Comparison of ENCODE assay signal across 14 cellular contexts in the genomic region with DNA sequence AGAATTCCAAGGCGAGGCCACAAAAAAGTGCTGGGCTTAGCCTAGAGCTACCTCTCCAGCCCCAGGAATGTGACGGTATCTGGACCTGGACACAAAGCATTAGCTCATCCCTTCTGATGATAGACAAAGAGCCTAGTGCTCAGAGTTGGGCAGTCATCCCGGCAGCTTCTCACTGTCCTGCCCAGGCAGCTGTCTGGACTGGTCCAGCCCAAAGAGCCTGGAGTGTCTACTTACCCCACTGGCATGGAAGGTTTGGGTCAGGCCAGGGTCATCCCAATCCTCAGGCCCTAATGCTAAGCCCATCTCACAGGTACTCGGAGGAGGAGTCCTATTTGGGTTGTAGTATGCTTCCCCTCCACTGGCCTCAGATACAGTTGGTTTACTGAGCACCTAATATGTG. TPM values are rescaled to one million over a fixed set of nuclear protein-coding genes. Genes with fewer than 3 reads are reported as not detected.
DNase-seq lines count a peak whose midpoint lies in the region; ATAC-seq, FAIRE-seq and TF ChIP-seq lines count a peak whose summit lies in the region.
"Had no signal": no experiment of that assay in that cellular context is flagged by ENCODE, and none has a peak within 500 bp of the region (broad histone marks: within the 10 kb centered on the region; RNA-seq: fewer than 3 reads in every experiment).

No MANE protein-coding gene starts in this region.

- H3K27me3 Mint-ChIP-seq in CD4-positive, alpha-beta memory T cell = no peaks in the 10 kb centered on the region

- no peak overlapping the region for H3K4ac ChIP-seq in H1 (replicated peaks; ENCODE audit: insufficient read length, low read depth, low read length)

- in situ Hi-C loops in brain microvascular endothelial cell (cut with HindIII; ENCODE audit: low pct_ligation_motif_present, low sequenced_read_pairs) = loop anchor here (25.0 kb wide), 2 partner anchors 181 to 619 kb away; a partner anchor contains a TSS

- peak overlapping the region; percentile 49; the same call in 1 of the 2 replicates for H2AK5ac ChIP-seq in H1 (ENCODE audit: low read depth, low read length)

- no peaks in the 10 kb centered on the region for H3K36me3 ChIP-seq in left ventricle myocardium inferior
- no peaks in the 10 kb centered on the region for H3K36me3 ChIP-seq in H1 (ENCODE audit: control insufficient read depth in 2 of 4, insufficient read depth in 4 of 4, low read length in 3 of 4)
- H3K36me3 ChIP-seq in sigmoid colon = peaks cover 0 to 12% (median 0%) of the 10 kb centered on the region in 4 donors
- H3K36me3 ChIP-seq in CD4-positive, alpha-beta memory T cell (ENCODE audit: insufficient read depth, low read length) = no peaks in the 10 kb centered on the region
- no peaks in the 10 kb centered on the region for H3K36me3 ChIP-seq in brain microvascular endothelial cell (replicated peaks)
- H3K36me3 ChIP-seq: BLaER1 had no signal

- H3K18ac ChIP-seq in H1 (ENCODE audit: extremely low read depth, low read length) = 0 out of 2 replicates have a peak overlapping the region, but pooled peaks have one; percentile 5

- H3K4me3 ChIP-seq in left ventricle myocardium inferior = no peak overlapping the region
- H3K4me3 ChIP-seq in H1 (ENCODE audit: extremely low read depth in 1 of 4, insufficient read depth in 2 of 4, low read depth in 3 of 4, low read length in 4 of 4) = no peak overlapping the region
- no peak overlapping the region for H3K4me3 ChIP-seq in sigmoid colon
- no peak overlapping the region for H3K4me3 ChIP-seq in CD4-positive, alpha-beta memory T cell (ENCODE audit: low read length in 2 of 2)
- H3K4me3 ChIP-seq in brain microvascular endothelial cell (ENCODE audit: low read depth, low read length) = no peak overlapping the region
- H3K4me3 ChIP-seq: BLaER1, GM23248 had no signal

- H3K23ac ChIP-seq in H1 (ENCODE audit: insufficient read length) = no peak overlapping the region

- H2AFZ ChIP-seq in H1 (ENCODE audit: low read length) = no peak overlapping the region
- H2AFZ ChIP-seq: GM23248 had no signal

- H3K27me3 ChIP-seq in left ventricle myocardium inferior (ENCODE audit: low read depth) = no peaks in the 10 kb centered on the region
- H3K27me3 ChIP-seq in H1 (replicated peaks in 1 of 4; ENCODE audit: control insufficient read depth in 3 of 4, extremely low read depth in 1 of 4, insufficient read depth in 3 of 4, low read length in 3 of 4) = no peaks in the 10 kb centered on the region
- no peaks in the 10 kb centered on the region for H3K27me3 ChIP-seq in sigmoid colon
- H3K27me3 ChIP-seq in CD4-positive, alpha-beta memory T cell (ENCODE audit: insufficient read depth, low read length) = no peaks in the 10 kb centered on the region
- no peaks in the 10 kb centered on the region for H3K27me3 ChIP-seq in brain microvascular endothelial cell (replicated peaks)
- H3K27me3 ChIP-seq: BLaER1 had no signal

- no peaks in the 10 kb centered on the region for H4K20me1 ChIP-seq in H1 (replicated peaks in 1 of 2; ENCODE audit: control insufficient read depth in 1 of 2, insufficient read depth in 2 of 2, low read length in 2 of 2)
- H4K20me1 ChIP-seq: BLaER1 had no signal

- no peak overlapping the region for H3K14ac ChIP-seq in H1 (ENCODE audit: insufficient read length)

- ATAC-seq in Right ventricle myocardium superior (ENCODE audit: poor library complexity) = peak; percentile 6

- POLR2A ChIA-PET in H1 (lab: Charles Lee; ENCODE audit: partially characterized antibody) = interaction anchor here (1.1 to 1.8 kb wide), 2 partner anchors 8 to 10 kb away, joined by 3 to 4 read pairs; no protein-coding TSS in a partner anchor
- POLR2A ChIA-PET in CD4-positive, alpha-beta memory T cell (lab: Charles Lee; ENCODE audit: partially characterized antibody) = no interaction called here

- no peak overlapping the region for H4K8ac ChIP-seq in H1 (ENCODE audit: extremely low read depth, insufficient read depth, low read length)

- CTCF ChIA-PET in H1 (lab: Charles Lee; ENCODE audit: partially characterized antibody) = interaction anchor here (0.6 to 2.9 kb wide), 58 partner anchors 8 to 389 kb away, joined by 3 to 104 read pairs (median 6); no protein-coding TSS in a partner anchor
- CTCF ChIA-PET in CD4-positive, alpha-beta memory T cell (lab: Charles Lee; ENCODE audit: partially characterized antibody) = interaction anchor here (0.7 to 4.9 kb wide), 16 partner anchors 8 to 193 kb away, joined by 3 to 203 read pairs (median 4); a partner anchor contains a TSS

- H3K9me3 Mint-ChIP-seq in CD4-positive, alpha-beta memory T cell = no peaks in the 10 kb centered on the region

- H3K4me1 ChIP-seq in left ventricle myocardium inferior (peaks cover 45% of the 10 kb centered on the region), H1 (replicated peaks in 1 of 4; ENCODE audit: control insufficient read depth in 3 of 4, insufficient read depth in 4 of 4, low read length in 3 of 4) (peaks cover 0 to 12% (median 3%) of the 10 kb centered on the region in 4 experiments; a peak in 3 of 7 replicates), sigmoid colon (peaks cover 0 to 53% (median 40%) of the 10 kb centered on the region in 4 donors)
- no peaks in the 10 kb centered on the region for H3K4me1 ChIP-seq in CD4-positive, alpha-beta memory T cell (ENCODE audit: insufficient read depth, low read length)
- H3K4me1 ChIP-seq: BLaER1 had no signal

- peaks cover 0 to 1% (median 0%) of the 10 kb centered on the region in 4 donors for H3K4me1 Mint-ChIP-seq in CD4-positive, alpha-beta memory T cell

- H3K56ac ChIP-seq in H1 (replicated peaks; ENCODE audit: insufficient read length, low read depth, low read length) = no peak overlapping the region

- TF ChIP-seq POLR2A in H1 (IDR thresholded peaks at IDR 0.05; ENCODE audit: control extremely low read depth in 1 of 2, low read depth in 2 of 2, low read length in 2 of 2) = no peak
- TF ChIP-seq POLR2A in sigmoid colon (IDR thresholded peaks at IDR 0.05) = no peak
- no peak for TF ChIP-seq POLR2A in erythroblast (IDR thresholded peaks at IDR 0.05; ENCODE audit: low read length)

- H3K9ac ChIP-seq in H1 (replicated peaks in 1 of 4; ENCODE audit: extremely low read depth in 1 of 4, low read depth in 3 of 4, low read length in 3 of 4) = no peak overlapping the region
- H3K9ac ChIP-seq: BLaER1, GM23248 had no signal

- TF ChIP-seq RAD21 in H1 (IDR thresholded peaks at IDR 0.05 in 1 of 2, conservative IDR thresholded peaks at IDR 0.05 in 1 of 2; ENCODE audit: low read depth in 2 of 2, low read length in 2 of 2) = no peak

- no peak overlapping the region for H3K4me2 ChIP-seq in H1 (ENCODE audit: insufficient read depth in 1 of 2, low read depth in 2 of 2, low read length in 2 of 2)
- H3K4me2 ChIP-seq: BLaER1 had no signal

- H3K79me2 ChIP-seq in H1 (ENCODE audit: control insufficient read depth in 1 of 2, insufficient read depth in 2 of 2, low read length in 2 of 2) = no peaks in the 10 kb centered on the region

- H2BK20ac ChIP-seq in H1 (ENCODE audit: low read length) = peak overlapping the region; percentile 38; the same call in 1 of the 2 replicates

- H4K5ac ChIP-seq in H1 (ENCODE audit: insufficient read length, low read depth, low read length) = no peak overlapping the region

- no peak overlapping the region for H3K4me3 Mint-ChIP-seq in CD4-positive, alpha-beta memory T cell
- H3K4me3 Mint-ChIP-seq: H9 had no signal

- no peak overlapping the region for H2BK12ac ChIP-seq in H1 (ENCODE audit: low read depth, low read length)

- DNase-seq in Right ventricle myocardium superior = no peak
- DNase-seq in left ventricle myocardium inferior = no peak
- peak; percentile 47 for DNase-seq in ELF-1 (ENCODE audit: low read depth, low spot score)
- DNase-seq in H1 (ENCODE audit: low read depth in 1 of 2, low spot score in 2 of 2) = no peak
- DNase-seq in sigmoid colon = no peak
- no peak for DNase-seq in erythroblast (lab: John Stamatoyannopoulos, UW)
- no peak for DNase-seq in CD4-positive, alpha-beta memory T cell
- no peak for DNase-seq in brain microvascular endothelial cell
- DNase-seq: 8988T, AML-193, DMS53, GM23248, H9 had no signal

- TF ChIP-seq EP300 in H1 (IDR thresholded peaks at IDR 0.05; ENCODE audit: borderline replicate concordance in 1 of 2, low read depth in 2 of 2, low read length in 2 of 2) (no peak), sigmoid colon (IDR thresholded peaks at IDR 0.05) (no peak)

- H2BK120ac ChIP-seq in H1 (replicated peaks; ENCODE audit: low read depth, low read length) = no peak overlapping the region

- intact Hi-C loops in Right ventricle myocardium superior (cut with DNase I) (loop anchor here (2.0 to 10.0 kb wide), 2 partner anchors 161 to 179 kb away; no protein-coding TSS in a partner anchor), left ventricle myocardium inferior (cut with micrococcal nuclease) (loop anchor here (2.0 kb wide), 1 partner anchor 179 kb away; no protein-coding TSS in a partner anchor), sigmoid colon (cut with DNase I) (loop anchor here (2.0 to 10.0 kb wide), 3 partner anchors 159 to 429 kb away; no protein-coding TSS in a partner anchor)
- intact Hi-C loops in CD4-positive, alpha-beta memory T cell (cut with micrococcal nuclease) = no loop called here

- H3K36me3 Mint-ChIP-seq in CD4-positive, alpha-beta memory T cell = no peaks in the 10 kb centered on the region

- H3K27ac ChIP-seq in left ventricle myocardium inferior (replicated peaks) (no peak overlapping the region), H1 (ENCODE audit: low read depth, low read length) (no peak overlapping the region), sigmoid colon (peak overlapping the region in 3 of 4 donors; percentile 52 to 97 (median 64)), brain microvascular endothelial cell (no peak overlapping the region)
- no peak overlapping the region for H3K27ac ChIP-seq in CD4-positive, alpha-beta memory T cell (ENCODE audit: low read depth, low read length)
- H3K27ac ChIP-seq: BLaER1, GM23248 had no signal

- H3K79me1 ChIP-seq in H1 (ENCODE audit: low read depth, low read length) = no peaks in the 10 kb centered on the region

- H3K9me3 ChIP-seq in left ventricle myocardium inferior (replicated peaks) (no peaks in the 10 kb centered on the region), H1 (ENCODE audit: insufficient read depth in 2 of 2, low read depth in 1 of 2, low read length in 1 of 2) (peaks cover 7 to 9% of the 10 kb centered on the region in 2 experiments; a peak in 2 of 4 replicates), sigmoid colon (no peaks in the 10 kb centered on the region)
- no peaks in the 10 kb centered on the region for H3K9me3 ChIP-seq in CD4-positive, alpha-beta memory T cell (ENCODE audit: control insufficient read depth in 1 of 2, low read length in 2 of 2)
- H3K9me3 ChIP-seq: BLaER1 had no signal

- TF ChIP-seq CTCF in left ventricle myocardium inferior (IDR thresholded peaks at IDR 0.05; ENCODE audit: borderline replicate concordance) (no peak), H1 (IDR thresholded peaks at IDR 0.05; ENCODE audit: control extremely low read depth in 1 of 3, insufficient read depth in 1 of 3, low read depth in 1 of 3, low read length in 3 of 3) (no peak), sigmoid colon (IDR thresholded peaks at IDR 0.05) (no peak), brain microvascular endothelial cell (IDR thresholded peaks at IDR 0.05; ENCODE audit: low read depth, low read length, missing control alignments) (no peak)

- 86% methylated on average over 4 of the region's 4 CpGs; no CpG with 5 or more reads in 1 of the 2 experiments for WGBS in H1 (ENCODE audit: extremely low coverage in 1 of 2, insufficient coverage in 1 of 2, insufficient read length in 1 of 2, insufficient replicate concordance in 2 of 2, low coverage in 1 of 2, low lambda C conversion rate in 2 of 2, missing lambda C conversion rate in 1 of 2), 2 experiments
- WGBS in sigmoid colon, 2 donors = 90 to 93% methylated on average over 4 of the region's 4 CpGs

- no peak overlapping the region for H2BK15ac ChIP-seq in H1 (ENCODE audit: low read length)

- H3K23me2 ChIP-seq in H1 (ENCODE audit: low read depth, low read length) = no peaks in the 10 kb centered on the region

- no peak overlapping the region for H4K91ac ChIP-seq in H1 (replicated peaks; ENCODE audit: insufficient read length, low read length)

- no peak overlapping the region for H2BK5ac ChIP-seq in H1 (ENCODE audit: low read depth, low read length)

- no peak for FAIRE-seq in H1 (lab: Jason Lieb, UNC)

- no peak overlapping the region for H3K27ac Mint-ChIP-seq in CD4-positive, alpha-beta memory T cell
- H3K27ac Mint-ChIP-seq: H9 had no signal

RNA-seq across cellular contexts. Expression of a gene that starts 31.0 kb away (rescaled TPM):
- total RNA-seq in Right ventricle myocardium superior (10.5 TPM), left ventricle myocardium inferior (14.3 TPM), sigmoid colon (10 to 100 TPM; 22.1 to 62.6 (median 38.2) TPM)
- 66.9 and 73.6 TPM in 2 replicates for total RNA-seq in H1 (2021; fragmentation: NEBNext Ultra II Directional; extraction: Animal tissue kit (Norgen Biotek cat#: 25700))
- polyA plus RNA-seq in H1 (2011; rRNA removed) (35.2 and 35.6 TPM in 2 replicates), sigmoid colon (1 to 10 TPM; 1.2 to 9.6 (median 2.3) TPM)
- 21.6 TPM for polyA plus RNA-seq in H1 (2011; cell fraction: cytosol; rRNA removed)
- 81.7 TPM for polyA plus RNA-seq in H1 (2011; cell fraction: nucleus; rRNA removed)
- polyA plus RNA-seq in H1 (2012, experiment 1 of 2) = 40.1 to 57.0 TPM (median 50.4 TPM) in 4 replicates
- polyA plus RNA-seq in H1 (2012, experiment 2 of 2) = 6.8 TPM
- polyA plus RNA-seq in H1 (2013, experiment 1 of 2) = 20.8 TPM
- polyA plus RNA-seq in H1 (2013, experiment 2 of 2) = 18.0 TPM
- polyA minus RNA-seq in H1 (2011; rRNA and poly(A)+ RNA removed) = 96.9 and 105 TPM in 2 replicates
- 61.2 TPM for polyA minus RNA-seq in H1 (2011; cell fraction: cytosol; rRNA and poly(A)+ RNA removed)
- 145 TPM for polyA minus RNA-seq in H1 (2011; cell fraction: nucleus; rRNA and poly(A)+ RNA removed)
- 1 to 10 TPM; 4.2 to 6.2 TPM for total RNA-seq in CD4-positive, alpha-beta memory T cell
- 1 to 10 TPM in 1 of 2 donors, not detected in 1; 1.1 TPM for polyA plus RNA-seq in CD4-positive, alpha-beta memory T cell

Comparison
In these comparisons a context has a peak if more than half of its experiments do, and no peak if none do; other contexts are left out.
1. H3K27ac ChIP-seq: peak in sigmoid colon (3 of 4); none in left ventricle myocardium inferior (single experiment), H1 (single experiment), CD4-positive, alpha-beta memory T cell (single experiment) and brain microvascular endothelial cell (single experiment).